17 cellular contexts compared by ENCODE assay signal in genomic region chr4:51884055-51884454, GRCh38. TPM values are rescaled to one million over a fixed set of nuclear protein-coding genes. Genes with fewer than 3 reads are reported as not detected.
DNase-seq lines count a peak whose midpoint lies in the region; ATAC-seq and TF ChIP-seq lines count a peak whose summit lies in the region.
"Had no signal": no experiment of that assay in that cellular context is flagged by ENCODE, and none has a peak within 500 bp of the region (broad histone marks: within the 10 kb centered on the region; RNA-seq: fewer than 3 reads in every experiment).

No MANE protein-coding gene starts in this region.

- H3K23ac ChIP-seq in mesendoderm (ENCODE audit: low read length) = no peak overlapping the region

- H4K8ac ChIP-seq in mesendoderm (ENCODE audit: low read depth, low read length) = no peak overlapping the region

- no peak overlapping the region for H3K4ac ChIP-seq in mesendoderm (ENCODE audit: low read depth, low read length)

- no peak overlapping the region for H3K18ac ChIP-seq in mesendoderm (ENCODE audit: low read length)

- no peak overlapping the region for H4K5ac ChIP-seq in mesendoderm (ENCODE audit: low read length)

- H2AK5ac ChIP-seq in mesendoderm (ENCODE audit: low read length) = no peak overlapping the region

- H2BK15ac ChIP-seq in mesendoderm (replicated peaks; ENCODE audit: low read depth) = no peak overlapping the region

- DNase-seq in right cardiac atrium = no peak
- no peak for DNase-seq in left cardiac atrium
- DNase-seq in choroid plexus epithelial cell (ENCODE audit: low read depth) = peak; percentile 50
- DNase-seq in mesendoderm = peak; percentile 63
- DNase-seq in HCEC 1CT = no peak
- DNase-seq in RKO (ENCODE audit: low spot score) = no peak
- DNase-seq in left lobe of liver (ENCODE audit: low spot score) = no peak
- DNase-seq in NOMO-1 treated with DMSO at 0.1 percent for 48 hours (lab: John Stamatoyannopoulos, UW; ENCODE audit: unreplicated experiment) = no peak
- DNase-seq: COR-L47, KBM-7, NCI-H1092 treated with DMSO at 0.1 percent for 48 hours, NCI-H187 treated with DMSO at 0.1 percent for 48 hours, NCI-H446, PC-9 had no signal

- H3K79me2 ChIP-seq in mesendoderm (ENCODE audit: control insufficient read depth, insufficient read depth, low read length) = no peaks in the 10 kb centered on the region

- ATAC-seq in right cardiac atrium (peak; percentile 54 to 84), left cardiac atrium (no peak), left lobe of liver (no peak)
- ATAC-seq: HCT116, Right ventricle myocardium inferior had no signal

- no peak overlapping the region for H3K56ac ChIP-seq in mesendoderm (ENCODE audit: low read length)

- no peak overlapping the region for H2BK5ac ChIP-seq in mesendoderm (ENCODE audit: low read length)

- intact Hi-C loops in right cardiac atrium (cut with DNase I) (no loop called here), left cardiac atrium (cut with DNase I) (no loop called here)

- peak; percentile 18 for TF ChIP-seq CTCF in choroid plexus epithelial cell (conservative IDR thresholded peaks at IDR 0.05; ENCODE audit: low read depth, low read length)

- H3K36me3 ChIP-seq in mesendoderm (ENCODE audit: control insufficient read depth, insufficient read depth, low read length) = peaks cover 3% of the 10 kb centered on the region

- H3K4me2 ChIP-seq in mesendoderm (ENCODE audit: low read length) = no peak overlapping the region
- H3K4me2 ChIP-seq: PC-9 had no signal

- H3K4me3 ChIP-seq in right cardiac atrium (ENCODE audit: low read length) = no peak overlapping the region
- no peak overlapping the region for H3K4me3 ChIP-seq in choroid plexus epithelial cell (ENCODE audit: low read depth, low read length)
- no peak overlapping the region for H3K4me3 ChIP-seq in mesendoderm (ENCODE audit: low read length)
- H3K4me3 ChIP-seq: PC-9 had no signal

- H3K9ac ChIP-seq in mesendoderm (ENCODE audit: low read length) = no peak overlapping the region

- H3K79me1 ChIP-seq in mesendoderm (ENCODE audit: low read length) = no peaks in the 10 kb centered on the region

- peaks cover 2% of the 10 kb centered on the region for H3K4me1 ChIP-seq in right cardiac atrium (ENCODE audit: control insufficient read depth, insufficient read depth, low read length)
- no peaks in the 10 kb centered on the region for H3K4me1 ChIP-seq in mesendoderm (ENCODE audit: control insufficient read depth, low read depth, low read length)

- 48% methylated on average over 2 of the region's 2 CpGs for WGBS in right cardiac atrium
- no CpG with 5 or more reads among the region's 2 CpGs for WGBS in mesendoderm (ENCODE audit: extremely low coverage, insufficient coverage, low lambda C conversion rate)

- H3K27ac ChIP-seq in right cardiac atrium (ENCODE audit: low read length) = no peak overlapping the region
- no peak overlapping the region for H3K27ac ChIP-seq in mesendoderm (ENCODE audit: low read depth, low read length)
- H3K27ac ChIP-seq: HL-60, PC-9 had no signal

- H3K27me3 ChIP-seq in right cardiac atrium (ENCODE audit: control insufficient read depth, insufficient read depth) (no peaks in the 10 kb centered on the region), mesendoderm (ENCODE audit: insufficient read depth, low read length, poor library complexity) (no peaks in the 10 kb centered on the region)

- no peaks in the 10 kb centered on the region for H3K9me3 ChIP-seq in right cardiac atrium (ENCODE audit: control insufficient read depth, low read length)

- no peak overlapping the region for H2BK120ac ChIP-seq in mesendoderm (ENCODE audit: low read depth, low read length)

RNA-seq across cellular contexts. Expression of gene DCUN1D4, which starts 41.1 kb away (rescaled TPM):
- 10 to 100 TPM; 53.7 to 60.6 (median 56.8) TPM for total RNA-seq in right cardiac atrium
- 15.4 TPM for polyA plus RNA-seq in right cardiac atrium
- 10 to 100 TPM; 49.1 to 50.9 TPM for total RNA-seq in left cardiac atrium
- polyA plus RNA-seq in mesendoderm (2013, experiment 1 of 2) = 16.8 TPM
- polyA plus RNA-seq in mesendoderm (2013, experiment 2 of 2) = 16.5 TPM
- 43.8 TPM for total RNA-seq in left lobe of liver

Comparison
In these comparisons a context has a peak if more than half of its experiments do, and no peak if none do; other contexts are left out.
1. ATAC-seq: peak in right cardiac atrium (2 of 2); none in left cardiac atrium (0 of 2) and left lobe of liver (single experiment).
2. DNase-seq: peak in choroid plexus epithelial cell (single experiment) and mesendoderm (single experiment); none in right cardiac atrium (0 of 3), left cardiac atrium (single experiment), HCEC 1CT (single experiment), RKO (single experiment), left lobe of liver (single experiment) and NOMO-1 treated with DMSO at 0.1 percent for 48 hours (single experiment).